ENCODE assay signal across 21 cellular contexts in genomic region chr10:99526861-99527504, GRCh38. TPM values are rescaled to one million over a fixed set of nuclear protein-coding genes. Genes with fewer than 3 reads are reported as not detected.
"Had no signal": no experiment of that assay in that cellular context is flagged by ENCODE, and none has a peak within 500 bp of the region (broad histone marks: within the 10 kb centered on the region; RNA-seq: fewer than 3 reads in every experiment).

No MANE protein-coding gene starts in this region.

- H3K4me3 ChIP-seq: adrenal gland, gastroesophageal sphincter, prostate gland had no signal

- H3K36me3 ChIP-seq: adrenal gland, gastroesophageal sphincter, prostate gland had no signal

- H3K4me3 Mint-ChIP-seq: natural killer cell had no signal

- H3K4me1 ChIP-seq: adrenal gland, prostate gland had no signal

- H3K9me3 ChIP-seq: prostate gland had no signal

- H3K27ac Mint-ChIP-seq: natural killer cell had no signal

- ATAC-seq: gastroesophageal sphincter, natural killer cell, sciatic nerve had no signal

- H3K27ac ChIP-seq: adrenal gland, gastroesophageal sphincter, prostate gland had no signal

- H3K36me3 Mint-ChIP-seq: natural killer cell had no signal

- DNase-seq: activated CD4-positive, alpha-beta T cell treated with anti-CD3 and anti-CD28 coated beads, Interleukin-2, amount 50 U/mL, for 1 hour; activated CD4-positive, CD25-positive, alpha-beta regulatory T cell; activated naive CD4-positive, alpha-beta T cell treated with anti-CD3 and anti-CD28 coated beads, Interleukin-2, amount 50 U/mL, for 16 hours; activated T-cell treated with anti-CD3 and anti-CD28 coated beads for 4 hours; adrenal gland; caudate nucleus; cortex of kidney; effector memory CD4-positive, alpha-beta T cell; midbrain; natural killer cell; occipital lobe; stimulated activated CD4-positive, alpha-beta T cell treated with anti-CD3 and anti-CD28 coated beads, Interleukin-4, amount 100 ng/mL, for 1 hour; stimulated activated CD8-positive, alpha-beta memory T cell treated with anti-CD3 and anti-CD28 coated beads, Interleukin-4, amount 100 ng/mL, for 48 hours had no signal

- FAIRE-seq: TTC549 had no signal

- H3K9me3 Mint-ChIP-seq: natural killer cell had no signal

RNA-seq across cellular contexts. Expression of gene NKX2-3, which starts 5.8 kb away (rescaled TPM):
- total RNA-seq: activated CD8-positive, alpha-beta memory T cell treated with anti-CD3 and anti-CD28 coated beads for 36 hours; adrenal gland; epithelial cell of proximal tubule; kidney epithelial cell; natural killer cell; occipital lobe; prostate gland; sciatic nerve; T-helper 1 cell treated with Interleukin-12 subunit alpha and Interleukin-12 subunit beta and Interleukin-4 antibody, amounts not matched to agents 30 ng/mL and 1 ng/mL, for 36 hours had no signal
